In genomic region chr9:134564431-134565170, GRCh38 we compare ENCODE assay signal across 18 cellular contexts.
DNase-seq lines count a peak whose midpoint lies in the region; ATAC-seq and TF ChIP-seq lines count a peak whose summit lies in the region.
"Had no signal": no experiment of that assay in that cellular context is flagged by ENCODE, and none has a peak within 500 bp of the region (broad histone marks: within the 10 kb centered on the region; RNA-seq: fewer than 3 reads in every experiment).

No MANE protein-coding gene starts in this region.

- H3K79me2 ChIP-seq in GM23338 (replicated peaks; ENCODE audit: insufficient read depth) = no peaks in the 10 kb centered on the region

- H3F3A ChIP-seq in GM23338 (replicated peaks; ENCODE audit: low read depth) = no peaks in the 10 kb centered on the region

- no peaks in the 10 kb centered on the region for H3K27me3 ChIP-seq in GM23338 (ENCODE audit: insufficient read depth)
- H3K27me3 ChIP-seq: foreskin keratinocyte had no signal

- no peaks in the 10 kb centered on the region for H3K4me1 Mint-ChIP-seq in WTC11
- H3K4me1 Mint-ChIP-seq in GM23338 = no peaks in the 10 kb centered on the region

- no peak for TF ChIP-seq CTCF in WTC11 (IDR thresholded peaks at IDR 0.05)
- TF ChIP-seq CTCF in GM23338 (conservative IDR thresholded peaks at IDR 0.05; ENCODE audit: low read depth in 2 of 2) = no peak

- no peak overlapping the region for H3K4me3 Mint-ChIP-seq in WTC11
- no peak overlapping the region for H3K4me3 Mint-ChIP-seq in GM23338

- peak; percentile 20 for DNase-seq in activated CD8-positive, alpha-beta memory T cell treated with anti-CD3 and anti-CD28 coated beads, Interleukin-2, amount 50 U/mL, for 48 hours
- no peak for DNase-seq in activated CD8-positive, alpha-beta memory T cell treated with anti-CD3 and anti-CD28 coated beads for 24 hours
- DNase-seq in RKO (ENCODE audit: low spot score) (peak; percentile 39), fibroblast of peridontal ligament (ENCODE audit: extremely low read depth) (peak; percentile 31), stromal cell of bone marrow (ENCODE audit: low read depth) (peak; percentile 51), NCI-H2107 (lab: John Stamatoyannopoulos, UW) (no peak), WTC11 (ENCODE audit: low spot score) (no peak), GM23338 (ENCODE audit: low spot score) (no peak)
- DNase-seq: 8988T, cortex of kidney, DMS53, foreskin keratinocyte, NCI-H1105 treated with DMSO at 0.1 percent for 48 hours, NCI-H524 treated with DMSO at 0.1 percent for 48 hours, retina had no signal

- no peak overlapping the region for H3K4me3 ChIP-seq in GM23338
- H3K4me3 ChIP-seq: thoracic aorta had no signal

- CTCF ChIA-PET in WTC11 (lab: Charles Lee) = interaction anchor here (0.7 kb wide), 1 partner anchor 345 kb away, joined by 3 read pairs; no protein-coding TSS in a partner anchor

- no peak overlapping the region for H3K27ac ChIP-seq in GM23338 (ENCODE audit: low read depth)
- H3K27ac ChIP-seq: foreskin keratinocyte, thoracic aorta had no signal

- POLR2A ChIA-PET in WTC11 (lab: Charles Lee) = no interaction called here

- H3K27ac Mint-ChIP-seq in WTC11 (no peak overlapping the region), GM23338 (no peak overlapping the region)
- H3K27ac Mint-ChIP-seq: activated naive CD4-positive, alpha-beta T cell treated with anti-CD3 and anti-CD28 coated beads, Interleukin-2, amount 50 U/mL, for 72 hours had no signal

- H4K20me1 ChIP-seq in GM23338 (replicated peaks; ENCODE audit: insufficient read depth) = no peaks in the 10 kb centered on the region

- H3K9me2 ChIP-seq in GM23338 (ENCODE audit: insufficient read depth) = 0 out of 2 replicates have a peak, but pooled peaks cover 8% of the 10 kb centered on the region

- no peaks in the 10 kb centered on the region for H3K36me3 ChIP-seq in GM23338 (ENCODE audit: insufficient read depth)
- H3K36me3 ChIP-seq: thoracic aorta had no signal

- no peak overlapping the region for H2AFZ ChIP-seq in GM23338

- ATAC-seq in WTC11 = no peak
- ATAC-seq in GM23338 = no peak
- ATAC-seq: activated naive CD4-positive, alpha-beta T cell treated with anti-CD3 and anti-CD28 coated beads, Interleukin-2, amount 50 U/mL, for 72 hours; foreskin keratinocyte; Right ventricle myocardium inferior had no signal

- H3K9me3 Mint-ChIP-seq in WTC11 (peaks cover 34% of the 10 kb centered on the region), GM23338 (peaks cover 17% of the 10 kb centered on the region)

- H3K27me3 Mint-ChIP-seq in WTC11 (ENCODE audit: low read depth) (peaks cover 3% of the 10 kb centered on the region), GM23338 (ENCODE audit: insufficient read depth, low read depth, poor library complexity) (peaks cover 3% of the 10 kb centered on the region)

- H3K4me1 ChIP-seq in GM23338 (ENCODE audit: insufficient read depth) = no peaks in the 10 kb centered on the region
- H3K4me1 ChIP-seq: foreskin keratinocyte had no signal

- H3K36me3 Mint-ChIP-seq in WTC11 (0 out of 2 replicates have a peak, but pooled peaks cover 7% of the 10 kb centered on the region), GM23338 (ENCODE audit: low read depth) (no peaks in the 10 kb centered on the region; the same call in 2 of the 3 replicates)
- H3K36me3 Mint-ChIP-seq: activated naive CD4-positive, alpha-beta T cell treated with anti-CD3 and anti-CD28 coated beads, Interleukin-2, amount 50 U/mL, for 72 hours had no signal

- no peak overlapping the region for H3K4me2 ChIP-seq in GM23338

TF ChIP-seq in WTC11, 78 proteins besides CTCF, POLR2A, EP300 and RAD21 (continues in another document):
- TF ChIP-seq FOXP4 (CRISPR knock-in tag; IDR thresholded peaks at IDR 0.05) (no peak), ATF3 (CRISPR knock-in tag; conservative IDR thresholded peaks at IDR 0.05) (no peak), NR3C1 (CRISPR knock-in tag; conservative IDR thresholded peaks at IDR 0.05; ENCODE audit: low read depth) (no peak), SMAD3 (CRISPR knock-in tag; IDR thresholded peaks at IDR 0.05; ENCODE audit: borderline replicate concordance) (no peak), RORB (CRISPR knock-in tag; IDR thresholded peaks at IDR 0.05) (no peak), FOXJ3 (CRISPR knock-in tag; IDR thresholded peaks at IDR 0.05; ENCODE audit: borderline replicate concordance) (no peak), IRF1 (CRISPR knock-in tag; IDR thresholded peaks at IDR 0.05) (no peak), JAZF1 (CRISPR knock-in tag; IDR thresholded peaks at IDR 0.05) (no peak)

TF ChIP-seq in GM23338, 12 proteins besides CTCF, POLR2A, EP300 and RAD21:
- TF ChIP-seq EZH2phosphoT487 (IDR thresholded peaks at IDR 0.05; ENCODE audit: unreplicated experiment) = no peak
- no peak for TF ChIP-seq CREB1 (CRISPR knock-in tag; IDR thresholded peaks at IDR 0.05; ENCODE audit: low read depth)
- TF ChIP-seq EZH2 (IDR thresholded peaks at IDR 0.05; ENCODE audit: low read depth, unreplicated experiment) = no peak
- TF ChIP-seq ZNF331 (CRISPR knock-in tag; IDR thresholded peaks at IDR 0.05; ENCODE audit: low read depth) = no peak
- TF ChIP-seq STAT1 (IDR thresholded peaks at IDR 0.05; ENCODE audit: unreplicated experiment) = no peak
- TF ChIP-seq JUNB (IDR thresholded peaks at IDR 0.05; ENCODE audit: unreplicated experiment) = no peak
- TF ChIP-seq POLR2AphosphoS5 (IDR thresholded peaks at IDR 0.05; ENCODE audit: low read depth) = no peak
- TF ChIP-seq ZNF114 (CRISPR knock-in tag; IDR thresholded peaks at IDR 0.05) = no peak
- no peak for TF ChIP-seq ETS1 (IDR thresholded peaks at IDR 0.05)
- TF ChIP-seq ZNF462 (CRISPR knock-in tag; IDR thresholded peaks at IDR 0.05) = no peak

Comparison
In these comparisons a context has a peak if more than half of its experiments do, and no peak if none do; other contexts are left out.
1. DNase-seq: peak in activated CD8-positive, alpha-beta memory T cell treated with anti-CD3 and anti-CD28 coated beads, Interleukin-2, amount 50 U/mL, for 48 hours (single experiment), RKO (single experiment), fibroblast of peridontal ligament (single experiment) and stromal cell of bone marrow (single experiment); none in activated CD8-positive, alpha-beta memory T cell treated with anti-CD3 and anti-CD28 coated beads for 24 hours (single experiment), NCI-H2107 (single experiment), WTC11 (single experiment) and GM23338 (single experiment).